Comparison of ENCODE assay signal across 1 cellular context in the genomic region with DNA sequence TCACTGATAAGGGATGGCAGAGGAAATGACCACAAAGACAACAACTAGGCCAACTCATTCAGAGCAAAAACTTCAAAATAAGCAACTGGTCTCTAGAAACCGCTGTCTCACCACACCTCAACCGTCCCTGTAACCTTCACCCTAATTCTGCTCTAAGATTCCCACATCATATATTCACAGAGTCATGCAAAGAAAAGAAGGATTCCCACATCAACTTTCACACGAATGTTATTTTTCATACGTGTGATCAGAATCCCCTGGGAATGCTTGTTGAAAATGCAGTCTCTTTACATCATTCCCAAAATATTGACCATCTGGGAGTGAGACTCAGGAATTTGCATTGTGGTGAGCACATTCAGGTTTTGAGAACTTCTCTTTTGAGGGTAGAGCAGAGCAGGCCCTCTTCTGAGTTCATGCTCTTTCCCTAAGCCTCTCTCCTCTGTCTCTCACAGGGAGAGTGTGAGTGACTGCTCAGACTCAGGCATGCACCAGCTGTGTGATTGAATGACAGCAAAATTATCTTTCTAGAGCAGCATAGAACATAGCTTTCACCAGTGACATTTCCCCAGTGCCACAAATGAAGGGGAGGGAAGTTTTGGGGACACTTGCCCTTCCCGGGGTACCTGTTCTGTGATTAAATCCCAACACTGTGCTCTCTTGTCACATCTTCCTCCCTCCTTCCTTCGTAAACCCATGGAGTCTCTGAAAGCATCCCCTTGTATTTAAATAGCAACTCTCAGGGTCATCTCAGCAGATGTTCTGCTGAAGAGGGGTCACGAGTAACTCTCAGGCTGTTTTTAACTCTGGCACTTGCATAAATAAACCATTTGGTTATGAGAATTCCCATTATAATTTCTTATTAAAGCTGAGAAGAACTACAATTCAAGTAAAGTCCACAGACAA.
TF ChIP-seq lines count a peak whose summit lies in the region.

No MANE protein-coding gene starts in this region.

TF ChIP-seq in SK-N-SH, 30 proteins besides CTCF, POLR2A, EP300 and RAD21 (continued from another document):
- no peak for TF ChIP-seq TCF12 (IDR thresholded peaks at IDR 0.05)
TF ChIP-seq in SK-N-SH: peak in this region for 0.
